22 cellular contexts compared by ENCODE assay signal in genomic region chr1:182507685-182508084, GRCh38. TPM values are rescaled to one million over a fixed set of nuclear protein-coding genes. Genes with fewer than 3 reads are reported as not detected.
A peak's percentile ranks its signal among the peaks of the same experiment; 100 is the strongest.
DNase-seq lines count a peak whose midpoint lies in the region; ATAC-seq and TF ChIP-seq lines count a peak whose summit lies in the region.
"Had no signal": no experiment of that assay in that cellular context is flagged by ENCODE, and none has a peak within 500 bp of the region (broad histone marks: within the 10 kb centered on the region; RNA-seq: fewer than 3 reads in every experiment).

No MANE protein-coding gene starts in this region.

- DNase-seq in left ventricle myocardium superior, result peak; percentile 45
- no peak for DNase-seq in left ventricle myocardium inferior
- DNase-seq in NCI-H69 (lab: John Stamatoyannopoulos, UW), result peak; percentile 34
- DNase-seq in fibroblast of the aortic adventitia (ENCODE audit: low read depth), result peak; percentile 16
- DNase-seq in activated effector memory CD4-positive, alpha-beta T cell treated with Interleukin-2 at 50 U/mL for 16 hours, result no peak
- DNase-seq in HEK293T (ENCODE audit: extremely low spot score), result no peak
- no peak for DNase-seq in middle frontal gyrus (ENCODE audit: extremely low spot score, low spot score)
- DNase-seq in activated CD4-positive, CD25-positive, alpha-beta regulatory T cell treated with anti-CD3 and anti-CD28 coated beads, Interleukin-2, amount 50 U/mL, for 72 hours, result no peak
- DNase-seq: activated CD4-positive, alpha-beta T cell treated with anti-CD3 and anti-CD28 coated beads, Interleukin-2, amount 50 U/mL, for 4 hours; caudate nucleus; CD8-positive, alpha-beta T cell; DMS79; GOT3; kidney glomerular epithelial cell; PC-3; SJCRH30; stimulated activated CD4-positive, alpha-beta T cell treated with anti-CD3 and anti-CD28 coated beads, Interleukin-2, amount 100 ng/mL, for 48 hours; WERI-Rb-1 had no signal

- H3K4me3 ChIP-seq in left ventricle myocardium inferior (no peak overlapping the region), fibroblast of the aortic adventitia (ENCODE audit: low read depth, low read length) (no peak overlapping the region)
- H3K4me3 ChIP-seq: prostate gland, SJCRH30, smooth muscle cell had no signal

- ATAC-seq in left ventricle myocardium superior, result peak; percentile 69
- ATAC-seq: CD8-positive, alpha-beta T cell; PC-3 had no signal

- H3K27me3 ChIP-seq in left ventricle myocardium inferior (ENCODE audit: low read depth), result no peaks in the 10 kb centered on the region
- H3K27me3 ChIP-seq: SJCRH30 had no signal

- peaks cover 19% of the 10 kb centered on the region for H3K9me3 ChIP-seq in left ventricle myocardium inferior (replicated peaks)
- H3K9me3 ChIP-seq: prostate gland, SJCRH30 had no signal

- no peaks in the 10 kb centered on the region for H3K4me1 ChIP-seq in left ventricle myocardium inferior
- H3K4me1 ChIP-seq: prostate gland, SJCRH30 had no signal

- H3K36me3 ChIP-seq in left ventricle myocardium inferior, result no peaks in the 10 kb centered on the region
- H3K36me3 ChIP-seq: prostate gland, SJCRH30, WERI-Rb-1 had no signal

- no peak for TF ChIP-seq CTCF in left ventricle myocardium inferior (IDR thresholded peaks at IDR 0.05; ENCODE audit: borderline replicate concordance)
- no peak for TF ChIP-seq CTCF in fibroblast of the aortic adventitia (IDR thresholded peaks at IDR 0.05; ENCODE audit: insufficient read depth, low read length)

- H3K27ac ChIP-seq in left ventricle myocardium inferior (replicated peaks), result no peak overlapping the region
- H3K27ac ChIP-seq: prostate gland, SJCRH30, WERI-Rb-1 had no signal

- intact Hi-C loops in left ventricle myocardium superior (cut with micrococcal nuclease) (no loop called here), left ventricle myocardium inferior (cut with micrococcal nuclease) (no loop called here)

- POLR2A ChIA-PET in HEK293T (lab: Yijun Ruan, JAX), result no interaction called here

- CTCF ChIA-PET in HEK293T (lab: Yijun Ruan, JAX), result no interaction called here

TF ChIP-seq in HEK293T, 16 proteins besides CTCF, POLR2A, EP300 and RAD21:
- TF ChIP-seq ARNT (IDR thresholded peaks at IDR 0.05) (no peak), CTBP1 (IDR thresholded peaks at IDR 0.05; ENCODE audit: borderline replicate concordance) (no peak), PKNOX1 (IDR thresholded peaks at IDR 0.05) (no peak), L3MBTL2 (conservative IDR thresholded peaks at IDR 0.05) (no peak), ZNF384 (IDR thresholded peaks at IDR 0.05) (no peak), HDGF (IDR thresholded peaks at IDR 0.05; ENCODE audit: borderline replicate concordance) (no peak), FOXK2 (IDR thresholded peaks at IDR 0.05) (no peak)

RNA-seq across cellular contexts. Expression of gene RGSL1, which starts 57.7 kb away (rescaled TPM):
- total RNA-seq in left ventricle myocardium superior (not detected), left ventricle myocardium inferior (not detected), fibroblast of the aortic adventitia (ENCODE audit: low replicate concordance) (not detected in 2 replicates)
- total RNA-seq: CD8-positive, alpha-beta T cell; mesothelial cell of epicardium; neural crest cell; PC-3; SJCRH30; smooth muscle cell had no signal

Comparison
In these comparisons a context has a peak if more than half of its experiments do, and no peak if none do; other contexts are left out.
1. DNase-seq: peak in left ventricle myocardium superior (single experiment), NCI-H69 (single experiment) and fibroblast of the aortic adventitia (single experiment); none in left ventricle myocardium inferior (single experiment), activated effector memory CD4-positive, alpha-beta T cell treated with Interleukin-2 at 50 U/mL for 16 hours (single experiment), HEK293T (single experiment), middle frontal gyrus (single experiment) and activated CD4-positive, CD25-positive, alpha-beta regulatory T cell treated with anti-CD3 and anti-CD28 coated beads, Interleukin-2, amount 50 U/mL, for 72 hours (single experiment).